In genomic region chr20:31717478-31717946, GRCh38 we compare ENCODE assay signal across 8 cellular contexts. TPM values are rescaled to one million over a fixed set of nuclear protein-coding genes. Genes with fewer than 3 reads are reported as not detected.
A peak's percentile ranks its signal among the peaks of the same experiment; 100 is the strongest.
DNase-seq lines count a peak whose midpoint lies in the region; ATAC-seq lines count a peak whose summit lies in the region.

No MANE protein-coding gene starts in this region.

- H3K36me3 Mint-ChIP-seq in activated CD4-positive, alpha-beta T cell treated with anti-CD3 and anti-CD28 coated beads, Interleukin-2, amount 10 ng/mL, durations not matched to agents 24 days and 14 days (ENCODE audit: low read depth) = peaks cover 99% of the 10 kb centered on the region

- H3K9me3 Mint-ChIP-seq in activated CD4-positive, alpha-beta T cell treated with anti-CD3 and anti-CD28 coated beads, Interleukin-2, amount 10 ng/mL, durations not matched to agents 24 days and 14 days = no peaks in the 10 kb centered on the region

- H3K9ac ChIP-seq in rectal smooth muscle tissue (ENCODE audit: low read length) = no peak overlapping the region

- peak; percentile 37 for ATAC-seq in HG03439 (IDR thresholded peaks at IDR 0.05; ENCODE audit: unreplicated experiment)

- H3K27ac Mint-ChIP-seq in activated CD4-positive, alpha-beta T cell treated with anti-CD3 and anti-CD28 coated beads, Interleukin-2, amount 10 ng/mL, durations not matched to agents 24 days and 14 days = peak overlapping the region; percentile 92

- no peaks in the 10 kb centered on the region for H3K27me3 Mint-ChIP-seq in activated CD4-positive, alpha-beta T cell treated with anti-CD3 and anti-CD28 coated beads, Interleukin-2, amount 10 ng/mL, durations not matched to agents 24 days and 14 days

- H3K27me3 ChIP-seq in rectal smooth muscle tissue (ENCODE audit: control insufficient read depth, insufficient read depth, low read length) = no peaks in the 10 kb centered on the region

- peaks cover 56% of the 10 kb centered on the region for H3K4me1 Mint-ChIP-seq in activated CD4-positive, alpha-beta T cell treated with anti-CD3 and anti-CD28 coated beads, Interleukin-2, amount 10 ng/mL, durations not matched to agents 24 days and 14 days

- H3K4me3 Mint-ChIP-seq in activated CD4-positive, alpha-beta T cell treated with anti-CD3 and anti-CD28 coated beads, Interleukin-2, amount 10 ng/mL, durations not matched to agents 24 days and 14 days = peak overlapping the region; percentile 98

- H3K4me3 ChIP-seq in rectal smooth muscle tissue (ENCODE audit: low read length) = peak overlapping the region; percentile 10

- peak overlapping the region; percentile 71 for H3K27ac ChIP-seq in caudate nucleus (ENCODE audit: low read depth, low read length)
- no peak overlapping the region for H3K27ac ChIP-seq in rectal smooth muscle tissue (ENCODE audit: low read depth, low read length)

- DNase-seq in activated CD4-positive, alpha-beta T cell treated with anti-CD3 and anti-CD28 coated beads, Interleukin-2, amount 10 ng/mL, durations not matched to agents 24 days and 14 days = peak; percentile 80
- DNase-seq in activated CD4-positive, alpha-beta T cell treated with anti-CD3 and anti-CD28 coated beads, Interleukin-2, amount 50 U/mL, for 1 hour = no peak
- DNase-seq in caudate nucleus (lab: John Stamatoyannopoulos, UW) = no peak
- no peak for DNase-seq in DMS53 treated with DMSO at 0.1 percent for 48 hours (lab: John Stamatoyannopoulos, UW; ENCODE audit: unreplicated experiment)
- DNase-seq in NCI-H1105 treated with DMSO at 0.1 percent for 48 hours (lab: John Stamatoyannopoulos, UW) = no peak
- no peak for DNase-seq in HK-2 (ENCODE audit: unreplicated experiment)

- peaks cover 33% of the 10 kb centered on the region for H3K4me1 ChIP-seq in rectal smooth muscle tissue (ENCODE audit: control insufficient read depth, insufficient read depth, low read length)

- no peaks in the 10 kb centered on the region for H3K36me3 ChIP-seq in rectal smooth muscle tissue (ENCODE audit: control insufficient read depth, insufficient read depth, low read length)

- intact Hi-C loops in activated CD4-positive, alpha-beta T cell treated with anti-CD3 and anti-CD28 coated beads, Interleukin-2, amount 10 ng/mL, durations not matched to agents 24 days and 14 days (cut with micrococcal nuclease) = loop anchor here (1.0 kb wide), 2 partner anchors 18 to 42 kb away; no protein-coding TSS in a partner anchor

RNA-seq across cellular contexts. Expression of gene BCL2L1, which starts 5.2 kb away (rescaled TPM):
- total RNA-seq in activated CD4-positive, alpha-beta T cell treated with anti-CD3 and anti-CD28 coated beads, Interleukin-2, amount 10 ng/mL, durations not matched to agents 24 days and 14 days = 379 and 381 TPM in 2 replicates

RNA-seq across cellular contexts. Expression of gene TPX2, which starts 21.6 kb away (rescaled TPM):
- 60.1 and 61.3 TPM in 2 replicates for total RNA-seq in activated CD4-positive, alpha-beta T cell treated with anti-CD3 and anti-CD28 coated beads, Interleukin-2, amount 10 ng/mL, durations not matched to agents 24 days and 14 days
